Comparison of ENCODE assay signal across 1 cellular context in the genomic region with DNA sequence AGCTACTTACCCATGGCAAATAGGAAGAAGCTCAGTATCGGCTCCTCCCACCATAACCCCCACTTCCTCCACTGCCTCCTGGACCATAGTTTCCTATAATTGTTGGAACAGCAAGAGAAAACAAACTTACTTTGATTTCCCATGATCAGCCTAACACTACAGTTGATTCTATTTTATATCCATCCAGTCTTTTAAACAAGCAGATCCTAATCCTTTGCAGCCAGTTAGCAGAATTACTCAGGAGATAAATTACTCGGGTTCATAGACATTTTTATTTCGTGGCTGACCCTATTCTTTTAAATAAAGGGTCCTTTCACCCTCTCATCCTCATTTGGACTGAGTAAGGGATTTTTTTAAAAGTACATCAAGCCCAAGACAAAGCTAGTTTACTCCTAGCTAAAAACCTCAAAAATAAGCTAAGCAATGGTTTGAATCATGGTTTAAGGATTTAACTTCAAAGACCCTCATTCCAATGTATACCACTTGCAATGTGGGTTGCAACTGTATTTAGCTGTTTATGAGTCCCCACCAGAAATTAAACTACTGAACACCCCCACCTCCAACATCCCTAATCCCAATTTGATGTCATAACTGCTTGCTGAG.
TF ChIP-seq lines count a peak whose summit lies in the region.

No MANE protein-coding gene starts in this region.

TF ChIP-seq in K562, 482 proteins besides CTCF, POLR2A, EP300 and RAD21 (continues in another document):
- TF ChIP-seq NCOA6 (IDR thresholded peaks at IDR 0.05) (no peak), CHD2 (IDR thresholded peaks at IDR 0.05; ENCODE audit: low read depth, low read length) (no peak), FOXJ2 (tag; IDR thresholded peaks at IDR 0.05) (no peak), RFX7 (CRISPR knock-in tag; IDR thresholded peaks at IDR 0.05) (no peak), RUNX1 (IDR thresholded peaks at IDR 0.05; ENCODE audit: low read depth) (no peak), RHOXF2B (CRISPR knock-in tag; conservative IDR thresholded peaks at IDR 0.05) (no peak), ZNF518B (CRISPR knock-in tag; IDR thresholded peaks at IDR 0.05) (no peak), SAFB (IDR thresholded peaks at IDR 0.05; ENCODE audit: borderline replicate concordance, low read depth, low read length) (no peak), NFXL1 (CRISPR knock-in tag; IDR thresholded peaks at IDR 0.05) (peak; percentile 58; the same call in 1 of the 2 replicates), RBM39 (optimal IDR thresholded peaks at IDR 0.05; ENCODE audit: low read depth, low read length) (no peak), POLR2AphosphoS5 (IDR thresholded peaks at IDR 0.05; ENCODE audit: control insufficient read depth, insufficient read depth, low read depth, low read length) (peak; percentile 33), BRD9 (IDR thresholded peaks at IDR 0.05; ENCODE audit: low read depth, partially characterized antibody) (no peak), ZKSCAN8 (CRISPR knock-in tag; IDR thresholded peaks at IDR 0.05) (no peak), ATF3 (IDR thresholded peaks at IDR 0.05) (no peak), ATF3 (CRISPR knock-in tag; conservative IDR thresholded peaks at IDR 0.05) (no peak), ZNF253 (CRISPR knock-in tag; conservative IDR thresholded peaks at IDR 0.05) (0 out of 2 replicates have a peak, but pooled peaks have one; percentile 35), TCF7 (IDR thresholded peaks at IDR 0.05; ENCODE audit: borderline replicate concordance) (no peak), DMBX1 (CRISPR knock-in tag; IDR thresholded peaks at IDR 0.05; ENCODE audit: borderline replicate concordance) (no peak), ZC3H8 (IDR thresholded peaks at IDR 0.05) (no peak), CGGBP1 (CRISPR knock-in tag; IDR thresholded peaks at IDR 0.05) (no peak), NONO (IDR thresholded peaks at IDR 0.05; ENCODE audit: low read depth in 2 of 2, low read length in 1 of 2) (no peak), ZNF717 (CRISPR knock-in tag; IDR thresholded peaks at IDR 0.05) (0 out of 2 replicates have a peak, but pooled peaks have one; percentile 33), PHF21A (IDR thresholded peaks at IDR 0.05; ENCODE audit: borderline replicate concordance, low read depth) (no peak), SMARCB1 (IDR thresholded peaks at IDR 0.05; ENCODE audit: insufficient read length, low read depth) (no peak), PURB (CRISPR knock-in tag; IDR thresholded peaks at IDR 0.05; ENCODE audit: low read depth) (no peak), SAFB2 (IDR thresholded peaks at IDR 0.05; ENCODE audit: borderline replicate concordance, low read depth, low read length, severe bottlenecking) (no peak), ETV6 (IDR thresholded peaks at IDR 0.05; ENCODE audit: borderline replicate concordance in 1 of 2, low read depth in 2 of 2, low read length in 1 of 2) (no peak), ETV6 (CRISPR knock-in tag; IDR thresholded peaks at IDR 0.05; ENCODE audit: borderline replicate concordance) (no peak), ZNF431 (CRISPR knock-in tag; IDR thresholded peaks at IDR 0.05) (no peak), ZNF695 (CRISPR knock-in tag; IDR thresholded peaks at IDR 0.05) (no peak), NRF1 (conservative IDR thresholded peaks at IDR 0.05 in 1 of 2, IDR thresholded peaks at IDR 0.05 in 1 of 2) (no peak), RERE (CRISPR knock-in tag; IDR thresholded peaks at IDR 0.05; ENCODE audit: borderline replicate concordance) (no peak), TCF15 (CRISPR knock-in tag; IDR thresholded peaks at IDR 0.05) (no peak), MITF (IDR thresholded peaks at IDR 0.05) (no peak), OTX1 (CRISPR knock-in tag; IDR thresholded peaks at IDR 0.05) (no peak), MCM7 (IDR thresholded peaks at IDR 0.05) (no peak)
- TF ChIP-seq, protein P1, sequence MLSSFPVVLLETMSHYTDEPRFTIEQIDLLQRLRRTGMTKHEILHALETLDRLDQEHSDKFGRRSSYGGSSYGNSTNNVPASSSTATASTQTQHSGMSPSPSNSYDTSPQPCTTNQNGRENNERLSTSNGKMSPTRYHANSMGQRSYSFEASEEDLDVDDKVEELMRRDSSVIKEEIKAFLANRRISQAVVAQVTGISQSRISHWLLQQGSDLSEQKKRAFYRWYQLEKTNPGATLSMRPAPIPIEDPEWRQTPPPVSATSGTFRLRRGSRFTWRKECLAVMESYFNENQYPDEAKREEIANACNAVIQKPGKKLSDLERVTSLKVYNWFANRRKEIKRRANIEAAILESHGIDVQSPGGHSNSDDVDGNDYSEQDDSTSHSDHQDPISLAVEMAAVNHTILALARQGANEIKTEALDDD (IDR thresholded peaks at IDR 0.05) = no peak
- TF ChIP-seq, protein P2, sequence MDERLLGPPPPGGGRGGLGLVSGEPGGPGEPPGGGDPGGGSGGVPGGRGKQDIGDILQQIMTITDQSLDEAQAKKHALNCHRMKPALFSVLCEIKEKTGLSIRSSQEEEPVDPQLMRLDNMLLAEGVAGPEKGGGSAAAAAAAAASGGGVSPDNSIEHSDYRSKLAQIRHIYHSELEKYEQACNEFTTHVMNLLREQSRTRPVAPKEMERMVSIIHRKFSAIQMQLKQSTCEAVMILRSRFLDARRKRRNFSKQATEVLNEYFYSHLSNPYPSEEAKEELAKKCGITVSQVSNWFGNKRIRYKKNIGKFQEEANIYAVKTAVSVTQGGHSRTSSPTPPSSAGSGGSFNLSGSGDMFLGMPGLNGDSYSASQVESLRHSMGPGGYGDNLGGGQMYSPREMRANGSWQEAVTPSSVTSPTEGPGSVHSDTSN (CRISPR knock-in tag; IDR thresholded peaks at IDR 0.05; ENCODE audit: low read depth) = no peak
- TF ChIP-seq, protein P2 (tag; conservative IDR thresholded peaks at IDR 0.05; ENCODE audit: low read depth) = no peak
- TF ChIP-seq, protein P3, sequence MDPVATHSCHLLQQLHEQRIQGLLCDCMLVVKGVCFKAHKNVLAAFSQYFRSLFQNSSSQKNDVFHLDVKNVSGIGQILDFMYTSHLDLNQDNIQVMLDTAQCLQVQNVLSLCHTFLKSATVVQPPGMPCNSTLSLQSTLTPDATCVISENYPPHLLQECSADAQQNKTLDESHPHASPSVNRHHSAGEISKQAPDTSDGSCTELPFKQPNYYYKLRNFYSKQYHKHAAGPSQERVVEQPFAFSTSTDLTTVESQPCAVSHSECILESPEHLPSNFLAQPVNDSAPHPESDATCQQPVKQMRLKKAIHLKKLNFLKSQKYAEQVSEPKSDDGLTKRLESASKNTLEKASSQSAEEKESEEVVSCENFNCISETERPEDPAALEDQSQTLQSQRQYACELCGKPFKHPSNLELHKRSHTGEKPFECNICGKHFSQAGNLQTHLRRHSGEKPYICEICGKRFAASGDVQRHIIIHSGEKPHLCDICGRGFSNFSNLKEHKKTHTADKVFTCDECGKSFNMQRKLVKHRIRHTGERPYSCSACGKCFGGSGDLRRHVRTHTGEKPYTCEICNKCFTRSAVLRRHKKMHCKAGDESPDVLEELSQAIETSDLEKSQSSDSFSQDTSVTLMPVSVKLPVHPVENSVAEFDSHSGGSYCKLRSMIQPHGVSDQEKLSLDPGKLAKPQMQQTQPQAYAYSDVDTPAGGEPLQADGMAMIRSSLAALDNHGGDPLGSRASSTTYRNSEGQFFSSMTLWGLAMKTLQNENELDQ (CRISPR knock-in tag; IDR thresholded peaks at IDR 0.05; ENCODE audit: borderline replicate concordance) = no peak
- TF ChIP-seq, protein P4, sequence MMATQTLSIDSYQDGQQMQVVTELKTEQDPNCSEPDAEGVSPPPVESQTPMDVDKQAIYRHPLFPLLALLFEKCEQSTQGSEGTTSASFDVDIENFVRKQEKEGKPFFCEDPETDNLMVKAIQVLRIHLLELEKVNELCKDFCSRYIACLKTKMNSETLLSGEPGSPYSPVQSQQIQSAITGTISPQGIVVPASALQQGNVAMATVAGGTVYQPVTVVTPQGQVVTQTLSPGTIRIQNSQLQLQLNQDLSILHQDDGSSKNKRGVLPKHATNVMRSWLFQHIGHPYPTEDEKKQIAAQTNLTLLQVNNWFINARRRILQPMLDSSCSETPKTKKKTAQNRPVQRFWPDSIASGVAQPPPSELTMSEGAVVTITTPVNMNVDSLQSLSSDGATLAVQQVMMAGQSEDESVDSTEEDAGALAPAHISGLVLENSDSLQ (IDR thresholded peaks at IDR 0.05) = no peak
